In genomic region chr11:46640034-46640788, GRCh38 we compare ENCODE assay signal across 20 cellular contexts. TPM values are rescaled to one million over a fixed set of nuclear protein-coding genes. Genes with fewer than 3 reads are reported as not detected.
A peak's percentile ranks its signal among the peaks of the same experiment; 100 is the strongest.
DNase-seq lines count a peak whose midpoint lies in the region; ATAC-seq and FAIRE-seq lines count a peak whose summit lies in the region.
"Had no signal": no experiment of that assay in that cellular context is flagged by ENCODE, and none has a peak within 500 bp of the region (broad histone marks: within the 10 kb centered on the region; RNA-seq: fewer than 3 reads in every experiment).

No MANE protein-coding gene starts in this region.

- H3K27ac ChIP-seq in small intestine (ENCODE audit: low read depth in 1 of 2, low read length in 1 of 2) = peak overlapping the region; percentile 52 to 54

- 28 to 68% (median 41%) methylated on average over 6 of the region's 6 CpGs for WGBS in small intestine, 3 donors

- no peaks in the 10 kb centered on the region for H3K27me3 ChIP-seq in small intestine (ENCODE audit: control insufficient read depth in 2 of 2, insufficient read depth in 2 of 2, low read length in 2 of 2)

- ATAC-seq in left lobe of liver = peak; percentile 57
- ATAC-seq: PC-3, SK-N-SH treated with all-trans-retinoic acid at 6 μM for 48 hours had no signal

- H3K36me3 ChIP-seq in small intestine (ENCODE audit: control insufficient read depth in 2 of 2, insufficient read depth in 2 of 2, low read length in 2 of 2) = peaks cover 3 to 4% of the 10 kb centered on the region in 2 donors

- DNase-seq in Caki2 (ENCODE audit: low read depth) (peak; percentile 13), dedifferentiated amniotic fluid mesenchymal stem cell (ENCODE audit: extremely low spot score) (peak; percentile 8), left lobe of liver (ENCODE audit: low spot score) (no peak), small intestine (peak; percentile 84), epidermal melanocyte (ENCODE audit: insufficient read length, low spot score) (no peak), DMS153 (lab: John Stamatoyannopoulos, UW) (no peak), germinal center (ENCODE audit: low spot score) (no peak)
- DNase-seq: CD4-positive, CD25-positive, alpha-beta regulatory T cell; DMS79; HFFc6; Karpas-422; NCI-H1417 treated with DMSO at 0.1 percent for 48 hours; NCI-H187 treated with DMSO at 0.1 percent for 48 hours; NCI-H2227 treated with DMSO at 0.1 percent for 48 hours; NCI-H524; PC-3; RPMI8226; SHP77 treated with DMSO at 0.1 percent for 48 hours had no signal

- no peak overlapping the region for H3K4me3 ChIP-seq in small intestine (ENCODE audit: low read depth in 1 of 2, low read length in 2 of 2)

- FAIRE-seq in small intestine (lab: Jason Lieb, UNC) = no peak
- FAIRE-seq: D721Med had no signal

- H3K4me1 ChIP-seq in small intestine (ENCODE audit: control insufficient read depth in 2 of 2, insufficient read depth in 1 of 2, low read depth in 1 of 2, low read length in 1 of 2) = peaks cover 0 to 3% of the 10 kb centered on the region in 2 donors

- no peaks in the 10 kb centered on the region for H3K9me3 ChIP-seq in small intestine (ENCODE audit: control insufficient read depth, low read depth)

- in situ Hi-C loops in Caki2 (cut with HindIII; ENCODE audit: low pct_unique_long_range_greater_than_20kb, low sequenced_read_pairs) = no loop called here

RNA-seq across cellular contexts. Expression of gene ATG13, which starts 22.9 kb away (rescaled TPM):
- total RNA-seq in Caki2 (2014; rRNA removed; shearing (Covaris generic); ENCODE audit: low replicate concordance) = 24.5 and 43.1 TPM in 2 replicates
- total RNA-seq in left lobe of liver = 43.0 TPM
- polyA plus RNA-seq in small intestine = 10 to 100 TPM; 35.7 to 38.8 (median 36.0) TPM

RNA-seq across cellular contexts. Expression of gene HARBI1, which starts 23.2 kb away (rescaled TPM):
- total RNA-seq in Caki2 (2014; rRNA removed; shearing (Covaris generic); ENCODE audit: low replicate concordance) = 1.6 and 4.8 TPM in 2 replicates
- total RNA-seq in left lobe of liver = 2.8 TPM
- 1 to 10 TPM; 3.0 to 3.4 (median 3.1) TPM for polyA plus RNA-seq in small intestine

RNA-seq across cellular contexts. Expression of gene AMBRA1, which starts 46.4 kb away (rescaled TPM):
- 21.0 and 28.1 TPM in 2 replicates for total RNA-seq in Caki2 (2014; rRNA removed; shearing (Covaris generic); ENCODE audit: low replicate concordance)
- 14.7 TPM for total RNA-seq in left lobe of liver
- polyA plus RNA-seq in small intestine = 10 to 100 TPM in 1 of 3 donors, 1 to 10 TPM in 2; 7.8 to 15.8 (median 9.4) TPM

Comparison
In these comparisons a context has a peak if more than half of its experiments do, and no peak if none do; other contexts are left out.
1. DNase-seq: peak in Caki2 (single experiment), dedifferentiated amniotic fluid mesenchymal stem cell (single experiment) and small intestine (single experiment); none in left lobe of liver (single experiment), epidermal melanocyte (single experiment), DMS153 (single experiment) and germinal center (single experiment).